Comparison of ENCODE assay signal across 7 cellular contexts in the genomic region with DNA sequence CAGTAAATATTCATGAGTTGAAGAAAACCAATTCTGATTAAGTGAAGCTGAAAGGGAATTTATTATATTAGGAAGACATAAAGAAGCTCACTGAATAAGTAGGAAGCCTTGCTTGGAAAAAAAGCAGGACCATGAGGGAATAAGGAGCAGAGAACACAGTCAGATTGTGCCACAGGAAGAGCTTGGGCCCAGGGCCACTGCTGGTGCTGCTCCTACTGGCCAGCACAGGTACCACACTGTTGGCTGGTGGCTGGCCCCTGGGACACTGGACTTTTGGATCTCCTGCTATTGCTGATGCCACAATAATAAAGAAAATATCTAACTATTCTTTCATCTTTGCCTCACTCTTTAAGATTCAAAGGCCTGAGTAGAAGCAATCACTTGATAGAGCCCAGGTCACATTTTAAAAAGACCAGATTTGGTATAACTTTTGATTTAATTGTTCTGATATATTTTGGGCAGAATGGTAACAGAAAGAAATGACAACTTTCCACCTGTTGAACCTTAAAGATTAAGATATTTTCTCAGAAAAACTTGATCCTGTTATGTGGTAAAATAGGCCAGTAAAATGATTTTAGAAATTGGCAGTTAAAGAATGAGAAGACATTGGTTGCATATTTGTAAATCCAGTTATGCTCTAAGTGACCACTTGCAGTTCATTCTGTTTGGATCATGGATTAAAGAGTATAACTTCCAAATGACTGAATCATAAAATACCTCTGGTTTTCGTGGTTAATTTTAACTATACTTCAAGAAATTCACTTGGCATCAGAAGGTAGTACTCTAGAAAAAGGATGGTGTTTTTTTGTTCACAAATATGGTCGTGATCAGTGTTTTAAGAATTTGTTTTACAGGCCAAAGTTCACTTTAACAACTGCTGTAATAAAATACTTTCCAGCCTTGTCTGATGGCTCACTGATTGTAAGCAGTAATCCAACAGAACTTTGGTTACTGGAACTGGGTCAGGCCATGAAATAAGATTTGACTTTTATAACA.
DNase-seq lines count a peak whose midpoint lies in the region; ATAC-seq and TF ChIP-seq lines count a peak whose summit lies in the region.

No MANE protein-coding gene starts in this region.

- H3K4me3 Mint-ChIP-seq in WTC11 = no peak overlapping the region
- no peak overlapping the region for H3K4me3 Mint-ChIP-seq in activated naive CD4-positive, alpha-beta T cell treated with anti-CD3 and anti-CD28 coated beads for 36 hours

- in situ Hi-C loops in GM13976 (cut with MboI; ENCODE audit: low sequenced_read_pairs, unreplicated experiment) = no loop called here

- peaks cover 20% of the 10 kb centered on the region for H3K4me1 Mint-ChIP-seq in WTC11
- H3K4me1 Mint-ChIP-seq in activated naive CD4-positive, alpha-beta T cell treated with anti-CD3 and anti-CD28 coated beads for 36 hours (ENCODE audit: low read depth) = no peaks in the 10 kb centered on the region

- TF ChIP-seq CTCF in GM13976 (IDR thresholded peaks at IDR 0.05; ENCODE audit: borderline replicate concordance, control extremely low read depth, extremely low read depth, insufficient read depth, missing control alignments) (peak; percentile 24), WTC11 (IDR thresholded peaks at IDR 0.05) (peak; percentile 67; the same call in 1 of the 2 replicates)

- POLR2A ChIA-PET in WTC11 (lab: Charles Lee) = no interaction called here

- H3K9me3 Mint-ChIP-seq in WTC11 = no peaks in the 10 kb centered on the region
- no peaks in the 10 kb centered on the region for H3K9me3 Mint-ChIP-seq in activated naive CD4-positive, alpha-beta T cell treated with anti-CD3 and anti-CD28 coated beads for 36 hours

- CTCF ChIA-PET in WTC11 (lab: Charles Lee) = interaction anchor here (0.6 to 1.6 kb wide), 7 partner anchors 9 to 395 kb away, joined by 3 to 8 read pairs (median 3); partner anchors contain the start of gene DERA
- CTCF ChIA-PET in activated naive CD4-positive, alpha-beta T cell treated with anti-CD3 and anti-CD28 coated beads for 36 hours (lab: Charles Lee) = no interaction called here

- peak; percentile 29 for DNase-seq in GM13976 (ENCODE audit: low spot score)
- peak; percentile 53 for DNase-seq in WTC11 (ENCODE audit: low spot score)
- DNase-seq in kidney glomerular epithelial cell (lab: John Stamatoyannopoulos, UW) = peak; percentile 71
- no peak for DNase-seq in activated naive CD4-positive, alpha-beta T cell treated with anti-CD3 and anti-CD28 coated beads for 36 hours

- no peak overlapping the region for H3K27ac Mint-ChIP-seq in WTC11
- no peak overlapping the region for H3K27ac Mint-ChIP-seq in activated naive CD4-positive, alpha-beta T cell treated with anti-CD3 and anti-CD28 coated beads for 36 hours

- no peaks in the 10 kb centered on the region for H3K36me3 Mint-ChIP-seq in WTC11
- peaks cover 14% of the 10 kb centered on the region for H3K36me3 Mint-ChIP-seq in activated naive CD4-positive, alpha-beta T cell treated with anti-CD3 and anti-CD28 coated beads for 36 hours (ENCODE audit: low read depth)

- H3K27me3 Mint-ChIP-seq in WTC11 (ENCODE audit: low read depth) = no peaks in the 10 kb centered on the region
- no peaks in the 10 kb centered on the region for H3K27me3 Mint-ChIP-seq in activated naive CD4-positive, alpha-beta T cell treated with anti-CD3 and anti-CD28 coated beads for 36 hours (ENCODE audit: low read depth)

- ATAC-seq in HG03139 (IDR thresholded peaks at IDR 0.05; ENCODE audit: unreplicated experiment) (peak; percentile 67), WTC11 (peak; percentile 96), HG02938 (IDR thresholded peaks at IDR 0.05; ENCODE audit: unreplicated experiment) (no peak), HG02840 (IDR thresholded peaks at IDR 0.05; ENCODE audit: low FRiP score, unreplicated experiment) (no peak)

- intact Hi-C loops in activated naive CD4-positive, alpha-beta T cell treated with anti-CD3 and anti-CD28 coated beads for 36 hours (cut with micrococcal nuclease) = no loop called here

TF ChIP-seq in WTC11, 78 proteins besides CTCF, POLR2A, EP300 and RAD21 (continues in another document):
- TF ChIP-seq, protein P1, sequence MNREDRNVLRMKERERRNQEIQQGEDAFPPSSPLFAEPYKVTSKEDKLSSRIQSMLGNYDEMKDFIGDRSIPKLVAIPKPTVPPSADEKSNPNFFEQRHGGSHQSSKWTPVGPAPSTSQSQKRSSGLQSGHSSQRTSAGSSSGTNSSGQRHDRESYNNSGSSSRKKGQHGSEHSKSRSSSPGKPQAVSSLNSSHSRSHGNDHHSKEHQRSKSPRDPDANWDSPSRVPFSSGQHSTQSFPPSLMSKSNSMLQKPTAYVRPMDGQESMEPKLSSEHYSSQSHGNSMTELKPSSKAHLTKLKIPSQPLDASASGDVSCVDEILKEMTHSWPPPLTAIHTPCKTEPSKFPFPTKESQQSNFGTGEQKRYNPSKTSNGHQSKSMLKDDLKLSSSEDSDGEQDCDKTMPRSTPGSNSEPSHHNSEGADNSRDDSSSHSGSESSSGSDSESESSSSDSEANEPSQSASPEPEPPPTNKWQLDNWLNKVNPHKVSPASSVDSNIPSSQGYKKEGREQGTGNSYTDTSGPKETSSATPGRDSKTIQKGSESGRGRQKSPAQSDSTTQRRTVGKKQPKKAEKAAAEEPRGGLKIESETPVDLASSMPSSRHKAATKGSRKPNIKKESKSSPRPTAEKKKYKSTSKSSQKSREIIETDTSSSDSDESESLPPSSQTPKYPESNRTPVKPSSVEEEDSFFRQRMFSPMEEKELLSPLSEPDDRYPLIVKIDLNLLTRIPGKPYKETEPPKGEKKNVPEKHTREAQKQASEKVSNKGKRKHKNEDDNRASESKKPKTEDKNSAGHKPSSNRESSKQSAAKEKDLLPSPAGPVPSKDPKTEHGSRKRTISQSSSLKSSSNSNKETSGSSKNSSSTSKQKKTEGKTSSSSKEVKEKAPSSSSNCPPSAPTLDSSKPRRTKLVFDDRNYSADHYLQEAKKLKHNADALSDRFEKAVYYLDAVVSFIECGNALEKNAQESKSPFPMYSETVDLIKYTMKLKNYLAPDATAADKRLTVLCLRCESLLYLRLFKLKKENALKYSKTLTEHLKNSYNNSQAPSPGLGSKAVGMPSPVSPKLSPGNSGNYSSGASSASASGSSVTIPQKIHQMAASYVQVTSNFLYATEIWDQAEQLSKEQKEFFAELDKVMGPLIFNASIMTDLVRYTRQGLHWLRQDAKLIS (CRISPR knock-in tag; IDR thresholded peaks at IDR 0.05; ENCODE audit: borderline replicate concordance) = no peak
- TF ChIP-seq ELF4 (CRISPR knock-in tag; IDR thresholded peaks at IDR 0.05; ENCODE audit: low read depth) (no peak), STAT6 (CRISPR knock-in tag; conservative IDR thresholded peaks at IDR 0.05; ENCODE audit: low read depth) (no peak), ZNF219 (CRISPR knock-in tag; IDR thresholded peaks at IDR 0.05; ENCODE audit: borderline replicate concordance) (no peak), SMAD3 (CRISPR knock-in tag; IDR thresholded peaks at IDR 0.05; ENCODE audit: borderline replicate concordance) (no peak), USF1 (CRISPR knock-in tag; IDR thresholded peaks at IDR 0.05) (no peak), IRF1 (CRISPR knock-in tag; IDR thresholded peaks at IDR 0.05) (no peak), ESRRA (CRISPR knock-in tag; IDR thresholded peaks at IDR 0.05; ENCODE audit: borderline replicate concordance) (no peak)
- TF ChIP-seq, protein P2, sequence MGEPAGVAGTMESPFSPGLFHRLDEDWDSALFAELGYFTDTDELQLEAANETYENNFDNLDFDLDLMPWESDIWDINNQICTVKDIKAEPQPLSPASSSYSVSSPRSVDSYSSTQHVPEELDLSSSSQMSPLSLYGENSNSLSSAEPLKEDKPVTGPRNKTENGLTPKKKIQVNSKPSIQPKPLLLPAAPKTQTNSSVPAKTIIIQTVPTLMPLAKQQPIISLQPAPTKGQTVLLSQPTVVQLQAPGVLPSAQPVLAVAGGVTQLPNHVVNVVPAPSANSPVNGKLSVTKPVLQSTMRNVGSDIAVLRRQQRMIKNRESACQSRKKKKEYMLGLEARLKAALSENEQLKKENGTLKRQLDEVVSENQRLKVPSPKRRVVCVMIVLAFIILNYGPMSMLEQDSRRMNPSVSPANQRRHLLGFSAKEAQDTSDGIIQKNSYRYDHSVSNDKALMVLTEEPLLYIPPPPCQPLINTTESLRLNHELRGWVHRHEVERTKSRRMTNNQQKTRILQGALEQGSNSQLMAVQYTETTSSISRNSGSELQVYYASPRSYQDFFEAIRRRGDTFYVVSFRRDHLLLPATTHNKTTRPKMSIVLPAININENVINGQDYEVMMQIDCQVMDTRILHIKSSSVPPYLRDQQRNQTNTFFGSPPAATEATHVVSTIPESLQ (CRISPR knock-in tag; IDR thresholded peaks at IDR 0.05) = no peak

Comparison
In these comparisons a context has a peak if more than half of its experiments do, and no peak if none do; other contexts are left out.
1. ATAC-seq: peak in HG03139 (single experiment) and WTC11 (single experiment); none in HG02938 (single experiment) and HG02840 (single experiment).